1 cellular context compared by ENCODE assay signal in genomic region chr7:44986218-44987053, GRCh38.
TF ChIP-seq lines count a peak whose summit lies in the region.

No MANE protein-coding gene starts in this region.

TF ChIP-seq in K562, 482 proteins besides CTCF, POLR2A, EP300 and RAD21 (continued from another document and continues in another):
- TF ChIP-seq, protein P1, sequence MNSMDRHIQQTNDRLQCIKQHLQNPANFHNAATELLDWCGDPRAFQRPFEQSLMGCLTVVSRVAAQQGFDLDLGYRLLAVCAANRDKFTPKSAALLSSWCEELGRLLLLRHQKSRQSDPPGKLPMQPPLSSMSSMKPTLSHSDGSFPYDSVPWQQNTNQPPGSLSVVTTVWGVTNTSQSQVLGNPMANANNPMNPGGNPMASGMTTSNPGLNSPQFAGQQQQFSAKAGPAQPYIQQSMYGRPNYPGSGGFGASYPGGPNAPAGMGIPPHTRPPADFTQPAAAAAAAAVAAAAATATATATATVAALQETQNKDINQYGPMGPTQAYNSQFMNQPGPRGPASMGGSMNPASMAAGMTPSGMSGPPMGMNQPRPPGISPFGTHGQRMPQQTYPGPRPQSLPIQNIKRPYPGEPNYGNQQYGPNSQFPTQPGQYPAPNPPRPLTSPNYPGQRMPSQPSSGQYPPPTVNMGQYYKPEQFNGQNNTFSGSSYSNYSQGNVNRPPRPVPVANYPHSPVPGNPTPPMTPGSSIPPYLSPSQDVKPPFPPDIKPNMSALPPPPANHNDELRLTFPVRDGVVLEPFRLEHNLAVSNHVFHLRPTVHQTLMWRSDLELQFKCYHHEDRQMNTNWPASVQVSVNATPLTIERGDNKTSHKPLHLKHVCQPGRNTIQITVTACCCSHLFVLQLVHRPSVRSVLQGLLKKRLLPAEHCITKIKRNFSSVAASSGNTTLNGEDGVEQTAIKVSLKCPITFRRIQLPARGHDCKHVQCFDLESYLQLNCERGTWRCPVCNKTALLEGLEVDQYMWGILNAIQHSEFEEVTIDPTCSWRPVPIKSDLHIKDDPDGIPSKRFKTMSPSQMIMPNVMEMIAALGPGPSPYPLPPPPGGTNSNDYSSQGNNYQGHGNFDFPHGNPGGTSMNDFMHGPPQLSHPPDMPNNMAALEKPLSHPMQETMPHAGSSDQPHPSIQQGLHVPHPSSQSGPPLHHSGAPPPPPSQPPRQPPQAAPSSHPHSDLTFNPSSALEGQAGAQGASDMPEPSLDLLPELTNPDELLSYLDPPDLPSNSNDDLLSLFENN (IDR thresholded peaks at IDR 0.05; ENCODE audit: low read depth in 2 of 2, low read length in 2 of 2): 0 out of 4 replicates have a peak, but pooled peaks of 1 of the 2 experiments have one; percentile 52
- 0 out of 2 replicates have a peak, but pooled peaks have one; percentile 44 for TF ChIP-seq SRSF3 (IDR thresholded peaks at IDR 0.05; ENCODE audit: insufficient read depth, low read length)
- no peak for TF ChIP-seq CCAR2 (IDR thresholded peaks at IDR 0.05; ENCODE audit: low read depth, low read length)
- peak; percentile 72; the same call in 1 of the 2 replicates for TF ChIP-seq SMAD3 (CRISPR knock-in tag; conservative IDR thresholded peaks at IDR 0.05)
- TF ChIP-seq ZNF318 (IDR thresholded peaks at IDR 0.05; ENCODE audit: borderline replicate concordance in 1 of 2, low read depth in 1 of 2): peak in 1 of 2 experiments; percentile 81; a peak in 2 of 4 replicates
- peak; percentile 88 for TF ChIP-seq RBM39 (optimal IDR thresholded peaks at IDR 0.05; ENCODE audit: low read depth, low read length)
- peak in 1 of 2 experiments; percentile 3; a peak in 1 of 4 replicates for TF ChIP-seq RCOR1 (IDR thresholded peaks at IDR 0.05; ENCODE audit: borderline replicate concordance in 1 of 2, low read depth in 2 of 2, low read length in 2 of 2)
- TF ChIP-seq ZBTB2 (IDR thresholded peaks at IDR 0.05): peak; percentile 97
- 0 out of 2 replicates have a peak, but pooled peaks have one; percentile 62 for TF ChIP-seq FOXK1 (CRISPR knock-in tag; IDR thresholded peaks at IDR 0.05; ENCODE audit: borderline replicate concordance)
- no peak for TF ChIP-seq SMARCC2 (IDR thresholded peaks at IDR 0.05; ENCODE audit: low read depth)
- TF ChIP-seq SRSF9 (IDR thresholded peaks at IDR 0.05; ENCODE audit: borderline replicate concordance, low read depth, low read length): no peak
- 0 out of 2 replicates have a peak, but pooled peaks have one; percentile 18 for TF ChIP-seq ZNF57 (CRISPR knock-in tag; IDR thresholded peaks at IDR 0.05)
- TF ChIP-seq BDP1 (IDR thresholded peaks at IDR 0.05; ENCODE audit: insufficient read depth, insufficient read length): no peak
- TF ChIP-seq ZNF224 (CRISPR knock-in tag; IDR thresholded peaks at IDR 0.05): no peak
- TF ChIP-seq ZNF263 (CRISPR knock-in tag; IDR thresholded peaks at IDR 0.05; ENCODE audit: borderline replicate concordance): 0 out of 2 replicates have a peak, but pooled peaks have one; percentile 8
- TF ChIP-seq, protein P2, sequence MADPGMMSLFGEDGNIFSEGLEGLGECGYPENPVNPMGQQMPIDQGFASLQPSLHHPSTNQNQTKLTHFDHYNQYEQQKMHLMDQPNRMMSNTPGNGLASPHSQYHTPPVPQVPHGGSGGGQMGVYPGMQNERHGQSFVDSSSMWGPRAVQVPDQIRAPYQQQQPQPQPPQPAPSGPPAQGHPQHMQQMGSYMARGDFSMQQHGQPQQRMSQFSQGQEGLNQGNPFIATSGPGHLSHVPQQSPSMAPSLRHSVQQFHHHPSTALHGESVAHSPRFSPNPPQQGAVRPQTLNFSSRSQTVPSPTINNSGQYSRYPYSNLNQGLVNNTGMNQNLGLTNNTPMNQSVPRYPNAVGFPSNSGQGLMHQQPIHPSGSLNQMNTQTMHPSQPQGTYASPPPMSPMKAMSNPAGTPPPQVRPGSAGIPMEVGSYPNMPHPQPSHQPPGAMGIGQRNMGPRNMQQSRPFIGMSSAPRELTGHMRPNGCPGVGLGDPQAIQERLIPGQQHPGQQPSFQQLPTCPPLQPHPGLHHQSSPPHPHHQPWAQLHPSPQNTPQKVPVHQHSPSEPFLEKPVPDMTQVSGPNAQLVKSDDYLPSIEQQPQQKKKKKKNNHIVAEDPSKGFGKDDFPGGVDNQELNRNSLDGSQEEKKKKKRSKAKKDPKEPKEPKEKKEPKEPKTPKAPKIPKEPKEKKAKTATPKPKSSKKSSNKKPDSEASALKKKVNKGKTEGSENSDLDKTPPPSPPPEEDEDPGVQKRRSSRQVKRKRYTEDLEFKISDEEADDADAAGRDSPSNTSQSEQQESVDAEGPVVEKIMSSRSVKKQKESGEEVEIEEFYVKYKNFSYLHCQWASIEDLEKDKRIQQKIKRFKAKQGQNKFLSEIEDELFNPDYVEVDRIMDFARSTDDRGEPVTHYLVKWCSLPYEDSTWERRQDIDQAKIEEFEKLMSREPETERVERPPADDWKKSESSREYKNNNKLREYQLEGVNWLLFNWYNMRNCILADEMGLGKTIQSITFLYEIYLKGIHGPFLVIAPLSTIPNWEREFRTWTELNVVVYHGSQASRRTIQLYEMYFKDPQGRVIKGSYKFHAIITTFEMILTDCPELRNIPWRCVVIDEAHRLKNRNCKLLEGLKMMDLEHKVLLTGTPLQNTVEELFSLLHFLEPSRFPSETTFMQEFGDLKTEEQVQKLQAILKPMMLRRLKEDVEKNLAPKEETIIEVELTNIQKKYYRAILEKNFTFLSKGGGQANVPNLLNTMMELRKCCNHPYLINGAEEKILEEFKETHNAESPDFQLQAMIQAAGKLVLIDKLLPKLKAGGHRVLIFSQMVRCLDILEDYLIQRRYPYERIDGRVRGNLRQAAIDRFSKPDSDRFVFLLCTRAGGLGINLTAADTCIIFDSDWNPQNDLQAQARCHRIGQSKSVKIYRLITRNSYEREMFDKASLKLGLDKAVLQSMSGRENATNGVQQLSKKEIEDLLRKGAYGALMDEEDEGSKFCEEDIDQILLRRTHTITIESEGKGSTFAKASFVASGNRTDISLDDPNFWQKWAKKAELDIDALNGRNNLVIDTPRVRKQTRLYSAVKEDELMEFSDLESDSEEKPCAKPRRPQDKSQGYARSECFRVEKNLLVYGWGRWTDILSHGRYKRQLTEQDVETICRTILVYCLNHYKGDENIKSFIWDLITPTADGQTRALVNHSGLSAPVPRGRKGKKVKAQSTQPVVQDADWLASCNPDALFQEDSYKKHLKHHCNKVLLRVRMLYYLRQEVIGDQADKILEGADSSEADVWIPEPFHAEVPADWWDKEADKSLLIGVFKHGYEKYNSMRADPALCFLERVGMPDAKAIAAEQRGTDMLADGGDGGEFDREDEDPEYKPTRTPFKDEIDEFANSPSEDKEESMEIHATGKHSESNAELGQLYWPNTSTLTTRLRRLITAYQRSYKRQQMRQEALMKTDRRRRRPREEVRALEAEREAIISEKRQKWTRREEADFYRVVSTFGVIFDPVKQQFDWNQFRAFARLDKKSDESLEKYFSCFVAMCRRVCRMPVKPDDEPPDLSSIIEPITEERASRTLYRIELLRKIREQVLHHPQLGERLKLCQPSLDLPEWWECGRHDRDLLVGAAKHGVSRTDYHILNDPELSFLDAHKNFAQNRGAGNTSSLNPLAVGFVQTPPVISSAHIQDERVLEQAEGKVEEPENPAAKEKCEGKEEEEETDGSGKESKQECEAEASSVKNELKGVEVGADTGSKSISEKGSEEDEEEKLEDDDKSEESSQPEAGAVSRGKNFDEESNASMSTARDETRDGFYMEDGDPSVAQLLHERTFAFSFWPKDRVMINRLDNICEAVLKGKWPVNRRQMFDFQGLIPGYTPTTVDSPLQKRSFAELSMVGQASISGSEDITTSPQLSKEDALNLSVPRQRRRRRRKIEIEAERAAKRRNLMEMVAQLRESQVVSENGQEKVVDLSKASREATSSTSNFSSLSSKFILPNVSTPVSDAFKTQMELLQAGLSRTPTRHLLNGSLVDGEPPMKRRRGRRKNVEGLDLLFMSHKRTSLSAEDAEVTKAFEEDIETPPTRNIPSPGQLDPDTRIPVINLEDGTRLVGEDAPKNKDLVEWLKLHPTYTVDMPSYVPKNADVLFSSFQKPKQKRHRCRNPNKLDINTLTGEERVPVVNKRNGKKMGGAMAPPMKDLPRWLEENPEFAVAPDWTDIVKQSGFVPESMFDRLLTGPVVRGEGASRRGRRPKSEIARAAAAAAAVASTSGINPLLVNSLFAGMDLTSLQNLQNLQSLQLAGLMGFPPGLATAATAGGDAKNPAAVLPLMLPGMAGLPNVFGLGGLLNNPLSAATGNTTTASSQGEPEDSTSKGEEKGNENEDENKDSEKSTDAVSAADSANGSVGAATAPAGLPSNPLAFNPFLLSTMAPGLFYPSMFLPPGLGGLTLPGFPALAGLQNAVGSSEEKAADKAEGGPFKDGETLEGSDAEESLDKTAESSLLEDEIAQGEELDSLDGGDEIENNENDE (IDR thresholded peaks at IDR 0.05; ENCODE audit: low read depth, low read length): no peak
- TF ChIP-seq RBM15 (IDR thresholded peaks at IDR 0.05; ENCODE audit: insufficient read depth, low read length): no peak
- TF ChIP-seq PHF20 (IDR thresholded peaks at IDR 0.05; ENCODE audit: partially characterized antibody): no peak
- TF ChIP-seq LARP7 (IDR thresholded peaks at IDR 0.05): no peak
- TF ChIP-seq CHAMP1 (IDR thresholded peaks at IDR 0.05): peak; percentile 76; the same call in 1 of the 2 replicates
